In the genomic region with DNA sequence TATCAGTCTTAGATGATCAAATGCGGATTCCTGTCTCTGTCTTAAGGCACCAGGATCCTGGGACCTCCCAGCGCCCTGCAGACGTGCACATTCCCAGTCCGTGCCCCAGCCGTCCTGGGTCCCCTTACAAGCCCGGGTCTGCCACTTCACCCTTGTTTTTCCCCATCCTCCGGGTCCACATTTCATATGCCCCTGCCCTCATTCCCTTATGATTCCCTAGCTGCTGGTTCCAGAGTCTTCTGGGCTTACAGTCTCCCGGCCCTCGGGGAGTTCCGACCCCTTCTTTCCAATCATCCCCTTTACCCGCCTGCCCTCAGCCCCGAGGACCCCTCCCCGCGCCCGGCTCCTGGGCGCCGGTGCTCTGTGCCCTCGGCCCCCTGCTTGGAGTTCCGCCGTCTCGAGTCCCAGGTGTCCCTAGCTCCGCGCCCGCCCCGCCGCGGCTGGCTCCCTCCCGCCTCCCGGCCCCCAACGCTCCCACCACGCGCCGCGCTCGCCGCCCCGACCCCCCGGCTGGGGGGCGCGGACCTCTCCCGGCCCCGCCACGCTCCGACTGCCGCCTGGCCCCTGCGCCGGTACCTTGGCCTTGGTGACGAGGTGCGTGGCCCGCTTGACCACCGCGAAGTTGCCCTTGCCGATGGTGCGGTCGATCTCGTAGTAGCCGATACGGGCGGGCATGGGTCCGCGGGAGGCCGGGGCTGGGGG, we compare ENCODE assay signal across 8 cellular contexts. TPM values are rescaled to one million over a fixed set of nuclear protein-coding genes. Genes with fewer than 3 reads are reported as not detected.
A peak's percentile ranks its signal among the peaks of the same experiment; 100 is the strongest.
DNase-seq lines count a peak whose midpoint lies in the region; ATAC-seq and TF ChIP-seq lines count a peak whose summit lies in the region.

No MANE protein-coding gene starts in this region.

- H3K4me1 Mint-ChIP-seq in CD8-positive, alpha-beta T cell (ENCODE audit: low read depth), result peaks cover 54% of the 10 kb centered on the region
- peaks cover 60% of the 10 kb centered on the region for H3K4me1 Mint-ChIP-seq in stimulated activated memory B cell treated with anti-CD40 and anti-IgM and Interleukin-4, amounts not matched to agents 10 μg/mL and 1 μg/mL and 100 μg/mL, for 72 hours

- TF ChIP-seq CTCF in CD8-positive, alpha-beta T cell (IDR thresholded peaks at IDR 0.05), result no peak
- TF ChIP-seq CTCF in colonic mucosa (IDR thresholded peaks at IDR 0.05) (no peak), lower leg skin (IDR thresholded peaks at IDR 0.05) (no peak)

- peak overlapping the region; percentile 97 for H3K4me3 Mint-ChIP-seq in CD8-positive, alpha-beta T cell
- peak overlapping the region; percentile 92 for H3K4me3 Mint-ChIP-seq in stimulated activated memory B cell treated with anti-CD40 and anti-IgM and Interleukin-4, amounts not matched to agents 10 μg/mL and 1 μg/mL and 100 μg/mL, for 72 hours

- peak overlapping the region; percentile 87 for H3K27ac ChIP-seq in CD8-positive, alpha-beta T cell (ENCODE audit: low read depth, low read length)
- peak overlapping the region; percentile 81 for H3K27ac ChIP-seq in colonic mucosa

- DNase-seq in CD8-positive, alpha-beta T cell, result peak; percentile 6 to 52 (median 25)
- DNase-seq in UCSD-AML1 (lab: John Stamatoyannopoulos, UW; ENCODE audit: unreplicated experiment) (peak; percentile 55), colonic mucosa (peak; percentile 45), lower leg skin (ENCODE audit: low spot score in 2 of 2) (peak; percentile 29 to 91), NCI-H226 (no peak)

- POLR2A ChIA-PET in CD8-positive, alpha-beta T cell (lab: Charles Lee), result interaction anchor here (0.8 to 1.9 kb wide), 9 partner anchors 40 to 309 kb away, joined by 3 to 9 read pairs (median 4); a partner anchor contains a TSS

- no peaks in the 10 kb centered on the region for H3K36me3 ChIP-seq in CD8-positive, alpha-beta T cell (ENCODE audit: insufficient read depth, low read length)
- H3K36me3 ChIP-seq in colonic mucosa, result no peaks in the 10 kb centered on the region

- TF ChIP-seq POLR2A in lower leg skin (IDR thresholded peaks at IDR 0.05), result no peak

- H3K27me3 ChIP-seq in CD8-positive, alpha-beta T cell (ENCODE audit: insufficient read depth, low read length), result no peaks in the 10 kb centered on the region
- no peaks in the 10 kb centered on the region for H3K27me3 ChIP-seq in colonic mucosa

- H3K4me3 ChIP-seq in CD8-positive, alpha-beta T cell (ENCODE audit: low read depth, low read length), result peak overlapping the region; percentile 84
- H3K4me3 ChIP-seq in colonic mucosa, result peak overlapping the region; percentile 73
- H3K4me3 ChIP-seq in lower leg skin (ENCODE audit: low read depth, poor library complexity, severe bottlenecking), result peak overlapping the region; percentile 98

- peak overlapping the region; percentile 89 to 99 for H3K9ac ChIP-seq in colonic mucosa (ENCODE audit: low read depth in 2 of 2, low read length in 2 of 2)

- peaks cover 16% of the 10 kb centered on the region for H3K36me3 Mint-ChIP-seq in CD8-positive, alpha-beta T cell
- H3K36me3 Mint-ChIP-seq in stimulated activated memory B cell treated with anti-CD40 and anti-IgM and Interleukin-4, amounts not matched to agents 10 μg/mL and 1 μg/mL and 100 μg/mL, for 72 hours, result peaks cover 2% of the 10 kb centered on the region

- CTCF ChIA-PET in CD8-positive, alpha-beta T cell (lab: Charles Lee), result interaction anchor here (0.6 to 3.7 kb wide), 13 partner anchors 8 to 306 kb away, joined by 3 to 24 read pairs (median 4); a partner anchor contains a TSS

- no peaks in the 10 kb centered on the region for H3K27me3 Mint-ChIP-seq in CD8-positive, alpha-beta T cell (ENCODE audit: low read depth)
- no peaks in the 10 kb centered on the region for H3K27me3 Mint-ChIP-seq in stimulated activated memory B cell treated with anti-CD40 and anti-IgM and Interleukin-4, amounts not matched to agents 10 μg/mL and 1 μg/mL and 100 μg/mL, for 72 hours

- no peaks in the 10 kb centered on the region for H3K9me3 ChIP-seq in CD8-positive, alpha-beta T cell (ENCODE audit: low read length)
- no peaks in the 10 kb centered on the region for H3K9me3 ChIP-seq in colonic mucosa

- intact Hi-C loops in CD8-positive, alpha-beta T cell (cut with DNase I, micrococcal nuclease), result loop anchor here (1.0 to 5.0 kb wide), 12 partner anchors 47 to 325 kb away; a partner anchor contains a TSS
- intact Hi-C loops in colonic mucosa (cut with DNase I), result no loop called here
- intact Hi-C loops in lower leg skin (cut with DNase I; ENCODE audit: low total_unique reads), result loop anchor here (5.0 kb wide), 1 partner anchor 215 kb away; no protein-coding TSS in a partner anchor

- ATAC-seq in CD8-positive, alpha-beta T cell, result peak; percentile 8
- ATAC-seq in GM19452 (IDR thresholded peaks at IDR 0.05; ENCODE audit: unreplicated experiment) (peak; percentile 21), HG03469 (IDR thresholded peaks at IDR 0.05; ENCODE audit: unreplicated experiment) (peak; percentile 6)
- peak; percentile 53 for ATAC-seq in stimulated activated memory B cell treated with anti-CD40 and anti-IgM and Interleukin-4, amounts not matched to agents 10 μg/mL and 1 μg/mL and 100 μg/mL, for 72 hours

- 1% methylated on average over 22 to 24 of the region's 62 CpGs for WGBS in lower leg skin, 2 donors

- H3K9me3 Mint-ChIP-seq in CD8-positive, alpha-beta T cell, result no peaks in the 10 kb centered on the region
- H3K9me3 Mint-ChIP-seq in stimulated activated memory B cell treated with anti-CD40 and anti-IgM and Interleukin-4, amounts not matched to agents 10 μg/mL and 1 μg/mL and 100 μg/mL, for 72 hours, result no peaks in the 10 kb centered on the region

- H3K27ac Mint-ChIP-seq in CD8-positive, alpha-beta T cell, result peak overlapping the region; percentile 96
- H3K27ac Mint-ChIP-seq in stimulated activated memory B cell treated with anti-CD40 and anti-IgM and Interleukin-4, amounts not matched to agents 10 μg/mL and 1 μg/mL and 100 μg/mL, for 72 hours, result peak overlapping the region; percentile 96

- H3K4me1 ChIP-seq in CD8-positive, alpha-beta T cell (ENCODE audit: insufficient read depth, low read length), result peaks cover 52% of the 10 kb centered on the region
- peaks cover 17% of the 10 kb centered on the region for H3K4me1 ChIP-seq in colonic mucosa

RNA-seq across cellular contexts. Expression of a gene that starts 0.5 kb away (rescaled TPM):
- total RNA-seq in CD8-positive, alpha-beta T cell, result 100 to 1,000 TPM in 1 of 2 experiments, 10 to 100 TPM in 1; 96.6 to 107 TPM
- total RNA-seq in colonic mucosa (10 to 100 TPM; 26.7 to 28.0 TPM), lower leg skin (10 to 100 TPM; 26.7 to 37.5 (median 30.1) TPM)

RNA-seq across cellular contexts. Expression of a gene that starts 46.4 kb away (rescaled TPM):
- total RNA-seq in CD8-positive, alpha-beta T cell, result 10 to 100 TPM; 52.1 to 55.9 TPM
- total RNA-seq in colonic mucosa (10 to 100 TPM; 76.4 to 80.5 TPM), lower leg skin (10 to 100 TPM; 49.1 to 72.4 (median 62.5) TPM)
